8 cellular contexts compared by ENCODE assay signal in genomic region chr1:155079487-155080249, GRCh38. TPM values are rescaled to one million over a fixed set of nuclear protein-coding genes. Genes with fewer than 3 reads are reported as not detected.
DNase-seq lines count a peak whose midpoint lies in the region; ATAC-seq lines count a peak whose summit lies in the region.

No MANE protein-coding gene starts in this region.

- no peak overlapping the region for H3K27ac Mint-ChIP-seq in activated CD4-positive, alpha-beta memory T cell treated with anti-CD3 and anti-CD28 coated beads for 36 hours

- H3K27me3 Mint-ChIP-seq in activated CD4-positive, alpha-beta memory T cell treated with anti-CD3 and anti-CD28 coated beads for 36 hours, result peaks cover 40% of the 10 kb centered on the region

- peak; percentile 28 for DNase-seq in stimulated activated CD4-positive, alpha-beta T cell treated with anti-CD3 and anti-CD28 coated beads, Interleukin-4, amount 100 ng/mL, for 1 hour
- no peak for DNase-seq in stimulated activated CD4-positive, alpha-beta T cell treated with anti-CD3 and anti-CD28 coated beads, Interleukin-4, amount 100 ng/mL, for 24 hours
- DNase-seq in activated CD4-positive, alpha-beta memory T cell treated with anti-CD3 and anti-CD28 coated beads for 36 hours, result no peak
- peak; percentile 67 for DNase-seq in islet precursor cell
- DNase-seq in GF-D8 (lab: John Stamatoyannopoulos, UW), result no peak
- no peak for DNase-seq in UCSD-AML1 (lab: John Stamatoyannopoulos, UW; ENCODE audit: unreplicated experiment)

- POLR2A ChIA-PET in activated CD4-positive, alpha-beta memory T cell treated with anti-CD3 and anti-CD28 coated beads for 36 hours (lab: Charles Lee), result interaction anchor here (0.5 kb wide), 1 partner anchor 12 kb away, joined by 4 read pairs; no protein-coding TSS in a partner anchor

- H3K9me3 Mint-ChIP-seq in activated CD4-positive, alpha-beta memory T cell treated with anti-CD3 and anti-CD28 coated beads for 36 hours, result no peaks in the 10 kb centered on the region

- H3K4me1 Mint-ChIP-seq in activated CD4-positive, alpha-beta memory T cell treated with anti-CD3 and anti-CD28 coated beads for 36 hours (ENCODE audit: low read depth), result peaks cover 38% of the 10 kb centered on the region

- CTCF ChIA-PET in activated CD4-positive, alpha-beta memory T cell treated with anti-CD3 and anti-CD28 coated beads for 36 hours (lab: Charles Lee), result interaction anchor here (0.9 to 3.0 kb wide), 5 partner anchors 18 to 96 kb away, joined by 3 to 10 read pairs (median 7); partner anchors contain the start of genes ADAM15 and KRTCAP2

- H3K36me3 Mint-ChIP-seq in activated CD4-positive, alpha-beta memory T cell treated with anti-CD3 and anti-CD28 coated beads for 36 hours, result no peaks in the 10 kb centered on the region

- H3K4me3 Mint-ChIP-seq in activated CD4-positive, alpha-beta memory T cell treated with anti-CD3 and anti-CD28 coated beads for 36 hours, result peak overlapping the region; percentile 56

- intact Hi-C loops in activated CD4-positive, alpha-beta memory T cell treated with anti-CD3 and anti-CD28 coated beads for 36 hours (cut with micrococcal nuclease), result no loop called here

- ATAC-seq in HG02678 (IDR thresholded peaks at IDR 0.05; ENCODE audit: unreplicated experiment), result no peak
- ATAC-seq in GM19023 (IDR thresholded peaks at IDR 0.05; ENCODE audit: unreplicated experiment), result no peak

RNA-seq across cellular contexts. Expression of gene EFNA3, which starts 1.0 kb away (rescaled TPM):
- total RNA-seq in activated CD4-positive, alpha-beta memory T cell treated with anti-CD3 and anti-CD28 coated beads for 36 hours, result 1 to 10 TPM; 2.4 to 2.6 TPM

RNA-seq across cellular contexts. Expression of gene EFNA4, which starts 16.1 kb away (rescaled TPM):
- total RNA-seq in activated CD4-positive, alpha-beta memory T cell treated with anti-CD3 and anti-CD28 coated beads for 36 hours, result 1 to 10 TPM; 5.0 to 6.1 TPM

RNA-seq across cellular contexts. Expression of gene ADAM15, which starts 28.6 kb away (rescaled TPM):
- 10 to 100 TPM; 54.3 to 60.5 TPM for total RNA-seq in activated CD4-positive, alpha-beta memory T cell treated with anti-CD3 and anti-CD28 coated beads for 36 hours

RNA-seq across cellular contexts. Expression of gene DCST1, which starts 46.0 kb away (rescaled TPM):
- total RNA-seq in activated CD4-positive, alpha-beta memory T cell treated with anti-CD3 and anti-CD28 coated beads for 36 hours, result under 1 TPM in 1 of 2 experiments, not detected in 1; 0.14 TPM

RNA-seq across cellular contexts. Expression of gene DCST2, which starts 46.1 kb away (rescaled TPM):
- 1 to 10 TPM; 1.1 to 1.3 TPM for total RNA-seq in activated CD4-positive, alpha-beta memory T cell treated with anti-CD3 and anti-CD28 coated beads for 36 hours

Comparison
In these comparisons a context has a peak if more than half of its experiments do, and no peak if none do; other contexts are left out.
1. DNase-seq: peak in stimulated activated CD4-positive, alpha-beta T cell treated with anti-CD3 and anti-CD28 coated beads, Interleukin-4, amount 100 ng/mL, for 1 hour (single experiment) and islet precursor cell (single experiment); none in stimulated activated CD4-positive, alpha-beta T cell treated with anti-CD3 and anti-CD28 coated beads, Interleukin-4, amount 100 ng/mL, for 24 hours (single experiment), activated CD4-positive, alpha-beta memory T cell treated with anti-CD3 and anti-CD28 coated beads for 36 hours (single experiment), GF-D8 (single experiment) and UCSD-AML1 (single experiment).